Comparison of ENCODE assay signal across 25 cellular contexts in genomic region chrX:10242036-10242435, GRCh38.
"Had no signal": no experiment of that assay in that cellular context is flagged by ENCODE, and none has a peak within 500 bp of the region (broad histone marks: within the 10 kb centered on the region; RNA-seq: fewer than 3 reads in every experiment).

No MANE protein-coding gene starts in this region.

- H3K27me3 Mint-ChIP-seq: activated B cell treated with CpG ODN at 0.5 μM for 24 hours; activated CD4-positive, alpha-beta T cell treated with anti-CD3 and anti-CD28 coated beads for 36 hours; activated naive CD8-positive, alpha-beta T cell; effector memory CD8-positive, alpha-beta T cell; stimulated activated naive CD8-positive, alpha-beta T cell treated with anti-CD3 and anti-CD28 coated beads, Interleukin-15, Interleukin-2, amounts not matched to agents 100 ng/mL and 50 ng/mL, for 24 hours had no signal

- ATAC-seq: activated CD4-positive, alpha-beta T cell treated with anti-CD3 and anti-CD28 coated beads for 36 hours; effector memory CD8-positive, alpha-beta T cell; esophagus mucosa; pancreas; right cardiac atrium had no signal

- H3K4me3 ChIP-seq: adrenal gland, ascending aorta, left ventricle myocardium inferior, pancreas, psoas muscle, transverse colon, uterus had no signal

- H3K4me3 Mint-ChIP-seq: activated B cell treated with CpG ODN at 0.5 μM for 24 hours; activated CD4-positive, alpha-beta T cell treated with anti-CD3 and anti-CD28 coated beads for 36 hours; activated naive CD8-positive, alpha-beta T cell; activated T-cell treated with anti-CD3 and anti-CD28 coated beads, Interleukin-2, amount 50 U/mL, for 24 hours; effector memory CD8-positive, alpha-beta T cell; nephron; stimulated activated naive CD8-positive, alpha-beta T cell treated with anti-CD3 and anti-CD28 coated beads, Interleukin-15, Interleukin-2, amounts not matched to agents 100 ng/mL and 50 ng/mL, for 24 hours had no signal

- H3K27me3 ChIP-seq: ascending aorta, transverse colon, uterus had no signal

- DNase-seq: activated B cell treated with CpG ODN at 0.5 μM for 24 hours; activated CD4-positive, alpha-beta T cell treated with anti-CD3 and anti-CD28 coated beads for 36 hours; activated CD4-positive, alpha-beta T cell treated with anti-CD3 and anti-CD28 coated beads, Interleukin-2, amount 50 U/mL, for 4 hours; activated CD8-positive, alpha-beta memory T cell treated with anti-CD3 and anti-CD28 coated beads for 24 hours; activated CD8-positive, alpha-beta memory T cell treated with anti-CD3 and anti-CD28 coated beads, Interleukin-2, amount 50 U/mL, for 4 hours; activated naive CD4-positive, alpha-beta T cell; activated T-cell treated with anti-CD3 and anti-CD28 coated beads, Interleukin-2, amount 50 U/mL, for 24 hours; adrenal gland; central memory CD4-positive, alpha-beta T cell; effector memory CD8-positive, alpha-beta T cell; foreskin melanocyte; left ventricle myocardium inferior; pancreas; psoas muscle; right cardiac atrium; stimulated activated CD4-positive, alpha-beta T cell treated with anti-CD3 and anti-CD28 coated beads, Interleukin-1b, Interleukin-23, amount 100 ng/mL, for 48 hours; substantia nigra; transverse colon; uterus had no signal

- H3K4me1 Mint-ChIP-seq: activated B cell treated with CpG ODN at 0.5 μM for 24 hours; activated CD4-positive, alpha-beta T cell treated with anti-CD3 and anti-CD28 coated beads for 36 hours had no signal

- H3K9me3 Mint-ChIP-seq: activated B cell treated with CpG ODN at 0.5 μM for 24 hours; activated T-cell treated with anti-CD3 and anti-CD28 coated beads, Interleukin-2, amount 50 U/mL, for 24 hours; activated T-helper 2 cell treated with anti-CD3 and anti-CD28 coated beads, Interferon-gamma antibody, Interleukin-2, Interleukin-4, amounts not matched to agents 10 μg/mL and 5 μg/mL and 100 μg/mL, durations not matched to agents 14 hours and 24 hours and 36 hours; effector memory CD8-positive, alpha-beta T cell; nephron; stimulated activated naive CD8-positive, alpha-beta T cell treated with anti-CD3 and anti-CD28 coated beads, Interleukin-15, Interleukin-2, amounts not matched to agents 100 ng/mL and 50 ng/mL, for 24 hours had no signal

- H3K36me3 ChIP-seq: adrenal gland, ascending aorta, left ventricle myocardium inferior, pancreas, transverse colon, uterus had no signal

- H3K27ac ChIP-seq: adrenal gland, ascending aorta, left ventricle myocardium inferior, pancreas, psoas muscle had no signal

- H3K36me3 Mint-ChIP-seq: activated naive CD8-positive, alpha-beta T cell had no signal

- H3K4me1 ChIP-seq: adrenal gland, ascending aorta, pancreas, transverse colon, uterus had no signal
